Comparison of ENCODE assay signal across 11 cellular contexts in the genomic region with DNA sequence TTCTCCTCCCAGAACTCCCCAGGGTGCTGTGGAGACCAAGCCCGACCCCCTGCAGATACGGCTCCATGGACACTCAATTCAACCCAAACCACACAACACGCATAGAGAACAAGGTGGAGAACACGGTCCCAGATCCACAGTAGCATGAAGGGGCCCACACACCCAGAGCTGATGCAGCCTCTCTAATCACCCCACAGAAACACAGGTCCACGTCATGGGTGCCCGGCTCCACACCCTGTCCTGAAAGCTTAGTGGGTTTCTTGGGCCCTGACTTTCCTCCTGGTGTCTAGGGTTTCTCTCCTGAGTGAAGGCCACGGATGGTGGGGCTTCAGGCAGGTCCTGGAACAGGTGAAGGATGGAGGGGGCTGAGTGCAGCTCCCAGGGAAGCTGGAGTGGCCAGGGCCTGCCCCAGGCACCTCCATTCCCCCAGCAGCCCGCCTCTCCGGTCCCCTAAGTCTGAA. TPM values are rescaled to one million over a fixed set of nuclear protein-coding genes. Genes with fewer than 3 reads are reported as not detected.
DNase-seq lines count a peak whose midpoint lies in the region; ATAC-seq, FAIRE-seq and TF ChIP-seq lines count a peak whose summit lies in the region.
"Had no signal": no experiment of that assay in that cellular context is flagged by ENCODE, and none has a peak within 500 bp of the region (broad histone marks: within the 10 kb centered on the region; RNA-seq: fewer than 3 reads in every experiment).

No MANE protein-coding gene starts in this region.

- no TSS peak for BruUV-seq in OCI-LY7 (replicated peaks; lab: Mats Ljungman, UMichigan)

- H3K4me1 ChIP-seq in OCI-LY7 (ENCODE audit: insufficient read depth, low read length, poor library complexity, severe bottlenecking) (peaks cover 63% of the 10 kb centered on the region), gastroesophageal sphincter (peaks cover 0 to 24% (median 13%) of the 10 kb centered on the region in 3 donors), spleen (peaks cover 28 to 79% (median 58%) of the 10 kb centered on the region in 6 donors)

- no peak for TF ChIP-seq POLR2A in gastroesophageal sphincter (IDR thresholded peaks at IDR 0.05)
- TF ChIP-seq POLR2A in spleen (IDR thresholded peaks at IDR 0.05): no peak

- CTCF ChIA-PET in OCI-LY7 (lab: Charles Lee; ENCODE audit: unreplicated experiment): no interaction called here

- no peak for TF ChIP-seq EP300 in gastroesophageal sphincter (IDR thresholded peaks at IDR 0.05)

- H3K27ac ChIP-seq in OCI-LY7 (ENCODE audit: low read depth, low read length, poor library complexity, severe bottlenecking) (peak overlapping the region; percentile 90), gastroesophageal sphincter (peak overlapping the region in 3 of 4 donors; percentile 55 to 62 (median 62)), spleen (peak overlapping the region; percentile 47 to 91 (median 79))
- H3K27ac ChIP-seq: cardiac muscle cell had no signal

- TF ChIP-seq CTCF in OCI-LY7 (conservative IDR thresholded peaks at IDR 0.05; ENCODE audit: low read length) (no peak), gastroesophageal sphincter (IDR thresholded peaks at IDR 0.05) (no peak), spleen (IDR thresholded peaks at IDR 0.05 in 8 of 11, conservative IDR thresholded peaks at IDR 0.05 in 3 of 11) (no peak)

- H3K9me3 ChIP-seq in OCI-LY7 (ENCODE audit: low read length) (no peaks in the 10 kb centered on the region), gastroesophageal sphincter (no peaks in the 10 kb centered on the region), spleen (no peaks in the 10 kb centered on the region)

- H3K9me2 ChIP-seq in OCI-LY7 (ENCODE audit: insufficient read depth, low read length): no peaks in the 10 kb centered on the region

- H3K4me3 ChIP-seq in OCI-LY7 (ENCODE audit: low read depth, low read length, poor library complexity, severe bottlenecking) (peak overlapping the region; percentile 79), gastroesophageal sphincter (peak overlapping the region in 1 of 2 donors; percentile 37), spleen (peak overlapping the region; percentile 3 to 66 (median 30))
- H3K4me3 ChIP-seq: cardiac muscle cell had no signal

- intact Hi-C loops in OCI-LY7 (cut with micrococcal nuclease; ENCODE audit: unreplicated experiment) (no loop called here), spleen (cut with DNase I; ENCODE audit: low total_unique reads) (loop anchor here (10.0 kb wide), 1 partner anchor 90 kb away; the partner anchor contains the start of gene MATR3)

- no peak overlapping the region for H2AFZ ChIP-seq in OCI-LY7 (ENCODE audit: low read length)

- H3K36me3 ChIP-seq in OCI-LY7 (ENCODE audit: insufficient read depth, low read length): peaks cover 53% of the 10 kb centered on the region
- H3K36me3 ChIP-seq in gastroesophageal sphincter: no peaks in the 10 kb centered on the region
- no peaks in the 10 kb centered on the region for H3K36me3 ChIP-seq in spleen
- H3K36me3 ChIP-seq: cardiac muscle cell had no signal

- FAIRE-seq in GM18507 (lab: Jason Lieb, UNC): peak; percentile 81
- FAIRE-seq: TTC549 had no signal

- 40% methylated on average over 1 of the region's 9 CpGs; no CpG with 5 or more reads in 1 of the 2 donors for WGBS in gastroesophageal sphincter (ENCODE audit: low coverage in 1 of 2), 2 donors
- 55 to 73% (median 61%) methylated on average over 8 to 9 of the region's 9 CpGs for WGBS in spleen, 5 donors

- peak overlapping the region; percentile 99 for H3K4me2 ChIP-seq in OCI-LY7 (ENCODE audit: low read length)

- H3K79me2 ChIP-seq in OCI-LY7 (ENCODE audit: insufficient read depth, low read depth, low read length): peaks cover 47% of the 10 kb centered on the region

- no peaks in the 10 kb centered on the region for H3K27me3 ChIP-seq in gastroesophageal sphincter
- no peaks in the 10 kb centered on the region for H3K27me3 ChIP-seq in spleen (replicated peaks in 1 of 7)
- H3K27me3 ChIP-seq: cardiac muscle cell had no signal

- DNase-seq in GM18507 (ENCODE audit: extremely low spot score, insufficient read length, low read depth): no peak
- DNase-seq in OCI-LY7 (ENCODE audit: low spot score): no peak
- peak; percentile 60 for DNase-seq in spleen
- DNase-seq in NCI-H1930 (lab: John Stamatoyannopoulos, UW): no peak
- no peak for DNase-seq in GM19238 (ENCODE audit: insufficient read length, low spot score)
- DNase-seq: stimulated activated CD4-positive, alpha-beta T cell treated with anti-CD3 and anti-CD28 coated beads, Interleukin-1b, Interleukin-23, amount 100 ng/mL, for 48 hours had no signal

- POLR2A ChIA-PET in OCI-LY7 (lab: Charles Lee): interaction anchor here (0.9 kb wide), 1 partner anchor 91 kb away, joined by 3 read pairs; the partner anchor contains the start of gene MATR3

- peaks cover 7% of the 10 kb centered on the region; the same call in 1 of the 2 replicates for H4K20me1 ChIP-seq in OCI-LY7 (ENCODE audit: insufficient read depth, low read length)

- no peak for ATAC-seq in gastroesophageal sphincter
- ATAC-seq in GM21390 (IDR thresholded peaks at IDR 0.05; ENCODE audit: unreplicated experiment): no peak
- ATAC-seq in HG03354 (IDR thresholded peaks at IDR 0.05; ENCODE audit: poor library complexity, severe bottlenecking, unreplicated experiment): no peak

RNA-seq across cellular contexts. Expression of gene SLC23A1, which starts 1.5 kb away (rescaled TPM):
- 14.6 and 20.3 TPM in 2 replicates for total RNA-seq in OCI-LY7 (2014; rRNA removed; shearing (Covaris generic))
- total RNA-seq in OCI-LY7 (2022) (63.1 and 67.9 TPM in 2 replicates), gastroesophageal sphincter (not detected), spleen (1 to 10 TPM in 4 of 7 donors, under 1 TPM in 2, not detected in 1; 0.28 to 2.4 (median 1.6) TPM)
- polyA plus RNA-seq in spleen: 1 to 10 TPM in 1 of 3 donors, under 1 TPM in 2; 0.87 to 1.2 (median 0.89) TPM
- total RNA-seq: cardiac muscle cell had no signal

RNA-seq across cellular contexts. Expression of gene MZB1, which starts 5.1 kb away (rescaled TPM):
- total RNA-seq in OCI-LY7 (2014; rRNA removed; shearing (Covaris generic)): 1,014 and 1,052 TPM in 2 replicates
- total RNA-seq in OCI-LY7 (2022) (727 and 819 TPM in 2 replicates), gastroesophageal sphincter (under 1 TPM in 1 of 4 donors, not detected in 3; 0.74 TPM), spleen (100 to 1,000 TPM in 3 of 7 donors, 10 to 100 TPM in 4; 72.6 to 273 (median 97.8) TPM)
- polyA plus RNA-seq in spleen: 100 to 1,000 TPM; 114 to 179 (median 144) TPM

RNA-seq across cellular contexts. Expression of gene PROB1, which starts 10.3 kb away (rescaled TPM):
- 4.4 and 4.6 TPM in 2 replicates for total RNA-seq in OCI-LY7 (2014; rRNA removed; shearing (Covaris generic))
- total RNA-seq in OCI-LY7 (2022): 4.6 and 5.9 TPM in 2 replicates
- 1 to 10 TPM; 1.2 to 9.1 (median 4.1) TPM for total RNA-seq in gastroesophageal sphincter
- 1 to 10 TPM; 1.1 to 3.2 (median 2.3) TPM for total RNA-seq in spleen
- polyA plus RNA-seq in spleen: 1 to 10 TPM in 1 of 3 donors, under 1 TPM in 2; 0.33 to 1.3 (median 0.99) TPM

RNA-seq across cellular contexts. Expression of gene SPATA24, which starts 19.3 kb away (rescaled TPM):
- total RNA-seq in OCI-LY7 (2014; rRNA removed; shearing (Covaris generic)): 12.0 and 12.4 TPM in 2 replicates
- total RNA-seq in OCI-LY7 (2022): 9.4 and 10.8 TPM in 2 replicates
- total RNA-seq in gastroesophageal sphincter: 10 to 100 TPM in 2 of 4 donors, 1 to 10 TPM in 2; 1.5 to 13.5 (median 6.3) TPM
- total RNA-seq in spleen: 1 to 10 TPM; 2.1 to 7.6 (median 3.7) TPM
- 1 to 10 TPM; 8.5 to 9.5 (median 9.0) TPM for polyA plus RNA-seq in spleen

RNA-seq across cellular contexts. Expression of gene PAIP2, which starts 43.0 kb away (rescaled TPM):
- total RNA-seq in OCI-LY7 (2014; rRNA removed; shearing (Covaris generic)): 64.3 and 73.6 TPM in 2 replicates
- 97.8 and 113 TPM in 2 replicates for total RNA-seq in OCI-LY7 (2022)
- 100 to 1,000 TPM in 2 of 4 donors, 10 to 100 TPM in 2; 78.5 to 131 (median 93.3) TPM for total RNA-seq in gastroesophageal sphincter
- total RNA-seq in spleen: 100 to 1,000 TPM in 2 of 7 donors, 10 to 100 TPM in 5; 73.2 to 117 (median 86.4) TPM
- polyA plus RNA-seq in spleen: 100 to 1,000 TPM in 2 of 3 donors, 10 to 100 TPM in 1; 90.6 to 119 (median 117) TPM

Comparison
In these comparisons a context has a peak if more than half of its experiments do, and no peak if none do; other contexts are left out.
1. RNA of gene SLC23A1, which starts 1.5 kb away (total RNA-seq): 14.6 to 67.9 TPM in OCI-LY7; 0.28 to 2.4 TPM in spleen and not detected in gastroesophageal sphincter; every median in the first group is over 4 times any median in the second.
2. RNA of gene MZB1, which starts 5.1 kb away (total RNA-seq): 727 to 1,052 TPM in OCI-LY7 and 72.6 to 273 TPM in spleen; 0.74 TPM in gastroesophageal sphincter; every median in the first group is over 10 times any median in the second.
3. Peak in every context shown above with its lines, with median percentiles within 50 percentile points of each other: H3K27ac ChIP-seq.